In the genomic region with DNA sequence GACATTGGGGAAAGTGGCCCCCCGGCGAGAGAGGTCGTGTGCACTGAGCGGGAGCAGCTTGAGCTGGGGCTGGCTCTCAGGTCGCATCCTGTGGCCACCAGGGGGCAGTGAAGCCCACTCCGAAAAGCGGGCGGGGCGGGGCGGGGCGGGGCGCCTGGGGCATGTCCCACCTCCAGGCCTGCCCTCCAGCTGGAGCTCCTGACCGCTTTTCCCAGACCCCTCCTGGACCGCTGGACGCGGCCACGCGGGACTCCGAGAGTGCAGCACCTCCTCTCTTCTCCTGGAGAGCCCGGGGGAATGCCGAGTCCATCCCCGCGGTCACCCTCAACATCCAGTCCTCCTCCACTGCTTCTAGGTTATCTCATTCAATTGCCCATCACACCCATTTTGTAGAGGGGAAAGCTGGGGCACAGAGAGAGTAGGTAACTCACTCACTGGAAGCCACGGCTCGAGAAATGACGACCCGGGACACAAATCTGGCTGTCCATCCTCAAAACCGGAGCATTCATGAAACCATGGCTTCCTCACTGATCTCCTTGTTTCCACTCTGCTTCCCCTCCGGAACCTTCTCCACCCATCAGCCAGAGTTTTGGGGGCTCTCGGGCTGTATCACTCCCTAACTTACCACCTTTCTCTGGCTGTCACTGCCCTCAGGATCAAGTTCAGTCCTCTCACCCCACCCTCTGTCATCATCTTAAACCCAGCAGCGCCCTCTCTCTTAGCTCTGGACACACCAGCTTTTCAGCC, we compare ENCODE assay signal across 8 cellular contexts.
DNase-seq lines count a peak whose midpoint lies in the region; TF ChIP-seq lines count a peak whose summit lies in the region.

No MANE protein-coding gene starts in this region.

- peak overlapping the region; percentile 72 for H3K4me3 ChIP-seq in OCI-LY3 (ENCODE audit: low read length)
- peak overlapping the region; percentile 10 for H3K4me3 ChIP-seq in mucosa of stomach (ENCODE audit: low read length)

- H2AFZ ChIP-seq in OCI-LY3 (ENCODE audit: low read depth, low read length), result peak overlapping the region; percentile 90

- H3K79me2 ChIP-seq in OCI-LY3 (ENCODE audit: low read length), result no peaks in the 10 kb centered on the region

- H3K27me3 ChIP-seq in OCI-LY3 (ENCODE audit: low read depth, low read length) (no peaks in the 10 kb centered on the region), mucosa of stomach (ENCODE audit: control insufficient read depth, insufficient read depth, low read length) (no peaks in the 10 kb centered on the region)

- H4K20me1 ChIP-seq in OCI-LY3 (ENCODE audit: insufficient read depth, low read length), result no peaks in the 10 kb centered on the region

- TF ChIP-seq POLR2A in erythroblast (IDR thresholded peaks at IDR 0.05; ENCODE audit: low read length), result peak; percentile 73

- peaks cover 13% of the 10 kb centered on the region for H3K4me1 ChIP-seq in OCI-LY3 (ENCODE audit: low read length)
- H3K4me1 ChIP-seq in mucosa of stomach (ENCODE audit: control insufficient read depth, insufficient read depth, low read length), result peaks cover 44% of the 10 kb centered on the region

- H3K9ac ChIP-seq in OCI-LY3 (ENCODE audit: low read length) (peak overlapping the region; percentile 51), mucosa of stomach (ENCODE audit: low read length) (peak overlapping the region; percentile 69)

- peak; percentile 58 for TF ChIP-seq CTCF in OCI-LY3 (IDR thresholded peaks at IDR 0.05; ENCODE audit: low read depth, low read length)

- DNase-seq in AML-193 (lab: John Stamatoyannopoulos, UW) (peak; percentile 40 to 41), GM19240 (ENCODE audit: insufficient read length, low spot score) (peak; percentile 75), HK-2 (ENCODE audit: unreplicated experiment) (peak; percentile 97), activated T-cell treated with anti-CD3 and anti-CD28 coated beads for 4 hours (peak; percentile 71), erythroblast (lab: John Stamatoyannopoulos, UW) (peak; percentile 80 to 91)
- DNase-seq in stimulated activated CD8-positive, alpha-beta memory T cell treated with anti-CD3 and anti-CD28 coated beads, Interleukin-4, amount 100 ng/mL, for 4 hours (ENCODE audit: low read depth in 2 of 2, low spot score in 1 of 2), result peak; percentile 59 to 72

- peak overlapping the region; percentile 76 for H3K4me2 ChIP-seq in OCI-LY3 (ENCODE audit: low read length)

- H3K9me3 ChIP-seq in OCI-LY3 (ENCODE audit: insufficient read depth, low read length) (no peaks in the 10 kb centered on the region), mucosa of stomach (ENCODE audit: control insufficient read depth, low read length) (no peaks in the 10 kb centered on the region)

- peaks cover 22% of the 10 kb centered on the region for H3K36me3 ChIP-seq in OCI-LY3 (replicated peaks; ENCODE audit: low read depth, low read length)
- H3K36me3 ChIP-seq in mucosa of stomach (ENCODE audit: control insufficient read depth, insufficient read depth, low read length), result peaks cover 6% of the 10 kb centered on the region

- H3K27ac ChIP-seq in OCI-LY3 (ENCODE audit: low read length), result no peak overlapping the region

Comparison
In these comparisons a context has a peak if more than half of its experiments do, and no peak if none do; other contexts are left out.
1. DNase-seq: peak in every context shown above with its lines; median percentile 97 in HK-2; 86 in erythroblast; 75 in GM19240; 71 in activated T-cell treated with anti-CD3 and anti-CD28 coated beads for 4 hours; 66 in stimulated activated CD8-positive, alpha-beta memory T cell treated with anti-CD3 and anti-CD28 coated beads, Interleukin-4, amount 100 ng/mL, for 4 hours; 40 in AML-193.